15 cellular contexts compared by ENCODE assay signal in genomic region chr6:11214438-11214837, GRCh38. TPM values are rescaled to one million over a fixed set of nuclear protein-coding genes. Genes with fewer than 3 reads are reported as not detected.
DNase-seq lines count a peak whose midpoint lies in the region; ATAC-seq and TF ChIP-seq lines count a peak whose summit lies in the region.
"Had no signal": no experiment of that assay in that cellular context is flagged by ENCODE, and none has a peak within 500 bp of the region (broad histone marks: within the 10 kb centered on the region; RNA-seq: fewer than 3 reads in every experiment).

No MANE protein-coding gene starts in this region.

- H3K27ac Mint-ChIP-seq in activated naive CD8-positive, alpha-beta T cell treated with anti-CD3 and anti-CD28 coated beads, Interleukin-2, amount 10 ng/mL, durations not matched to agents 7 days and 5 days = peak overlapping the region; percentile 18
- no peak overlapping the region for H3K27ac Mint-ChIP-seq in activated naive CD8-positive, alpha-beta T cell treated with anti-CD3 and anti-CD28 coated beads for 36 hours
- H3K27ac Mint-ChIP-seq: CD8-positive, alpha-beta T cell; stimulated activated memory B cell treated with anti-CD40 and anti-IgM and Interleukin-4, amounts not matched to agents 10 μg/mL and 1 μg/mL and 100 μg/mL, for 72 hours had no signal

- H3K9me3 ChIP-seq in uterus = no peaks in the 10 kb centered on the region

- H3K36me3 Mint-ChIP-seq in activated naive CD8-positive, alpha-beta T cell treated with anti-CD3 and anti-CD28 coated beads, Interleukin-2, amount 10 ng/mL, durations not matched to agents 7 days and 5 days = peaks cover 81% of the 10 kb centered on the region
- H3K36me3 Mint-ChIP-seq in activated naive CD8-positive, alpha-beta T cell treated with anti-CD3 and anti-CD28 coated beads for 36 hours = peaks cover 37% of the 10 kb centered on the region

- H3K4me1 Mint-ChIP-seq in activated naive CD8-positive, alpha-beta T cell treated with anti-CD3 and anti-CD28 coated beads, Interleukin-2, amount 10 ng/mL, durations not matched to agents 7 days and 5 days = peaks cover 69% of the 10 kb centered on the region
- H3K4me1 Mint-ChIP-seq in activated naive CD8-positive, alpha-beta T cell treated with anti-CD3 and anti-CD28 coated beads for 36 hours = peaks cover 22% of the 10 kb centered on the region

- intact Hi-C loops in left ventricle myocardium superior (cut with micrococcal nuclease) (no loop called here), posterior cingulate gyrus (cut with DNase I) (no loop called here), uterus (cut with DNase I; ENCODE audit: low total_unique reads) (no loop called here)

- no peak for DNase-seq in activated naive CD8-positive, alpha-beta T cell treated with anti-CD3 and anti-CD28 coated beads, Interleukin-2, amount 10 ng/mL, durations not matched to agents 7 days and 5 days
- no peak for DNase-seq in activated naive CD8-positive, alpha-beta T cell treated with anti-CD3 and anti-CD28 coated beads for 36 hours
- peak; percentile 51 for DNase-seq in left ventricle myocardium superior
- DNase-seq in posterior cingulate gyrus = peak in 8 of 10 donors; percentile 19 to 88 (median 46)
- no peak for DNase-seq in uterus
- DNase-seq: activated naive CD4-positive, alpha-beta T cell treated with anti-CD3 and anti-CD28 coated beads, Interleukin-2, amount 50 U/mL, for 16 hours; CD8-positive, alpha-beta T cell; effector CD4-positive, alpha-beta T cell; left colon; MM.1S had no signal

- H3K4me1 ChIP-seq in uterus = peaks cover 8 to 12% of the 10 kb centered on the region in 2 donors

- H3K36me3 ChIP-seq in uterus = no peaks in the 10 kb centered on the region

- H3K27me3 ChIP-seq in uterus = no peaks in the 10 kb centered on the region

- peak overlapping the region; percentile 37 to 94 for H3K27ac ChIP-seq in uterus
- H3K27ac ChIP-seq: 22Rv1 had no signal

- H3K9me3 Mint-ChIP-seq in activated naive CD8-positive, alpha-beta T cell treated with anti-CD3 and anti-CD28 coated beads, Interleukin-2, amount 10 ng/mL, durations not matched to agents 7 days and 5 days = no peaks in the 10 kb centered on the region
- no peaks in the 10 kb centered on the region for H3K9me3 Mint-ChIP-seq in activated naive CD8-positive, alpha-beta T cell treated with anti-CD3 and anti-CD28 coated beads for 36 hours
- H3K9me3 Mint-ChIP-seq: CD8-positive, alpha-beta T cell; stimulated activated memory B cell treated with anti-CD40 and anti-IgM and Interleukin-4, amounts not matched to agents 10 μg/mL and 1 μg/mL and 100 μg/mL, for 72 hours had no signal

- H3K27me3 Mint-ChIP-seq in activated naive CD8-positive, alpha-beta T cell treated with anti-CD3 and anti-CD28 coated beads, Interleukin-2, amount 10 ng/mL, durations not matched to agents 7 days and 5 days = no peaks in the 10 kb centered on the region
- no peaks in the 10 kb centered on the region for H3K27me3 Mint-ChIP-seq in activated naive CD8-positive, alpha-beta T cell treated with anti-CD3 and anti-CD28 coated beads for 36 hours
- H3K27me3 Mint-ChIP-seq: stimulated activated memory B cell treated with anti-CD40 and anti-IgM and Interleukin-4, amounts not matched to agents 10 μg/mL and 1 μg/mL and 100 μg/mL, for 72 hours had no signal

- H3K4me3 Mint-ChIP-seq in activated naive CD8-positive, alpha-beta T cell treated with anti-CD3 and anti-CD28 coated beads, Interleukin-2, amount 10 ng/mL, durations not matched to agents 7 days and 5 days = no peak overlapping the region
- no peak overlapping the region for H3K4me3 Mint-ChIP-seq in activated naive CD8-positive, alpha-beta T cell treated with anti-CD3 and anti-CD28 coated beads for 36 hours
- H3K4me3 Mint-ChIP-seq: CD8-positive, alpha-beta T cell; stimulated activated memory B cell treated with anti-CD40 and anti-IgM and Interleukin-4, amounts not matched to agents 10 μg/mL and 1 μg/mL and 100 μg/mL, for 72 hours had no signal

- H3K4me3 ChIP-seq in uterus = no peak overlapping the region

- TF ChIP-seq POLR2A in uterus (IDR thresholded peaks at IDR 0.05) = peak in 1 of 2 donors; percentile 13

- no peak for TF ChIP-seq CTCF in uterus (IDR thresholded peaks at IDR 0.05)

- ATAC-seq in activated naive CD8-positive, alpha-beta T cell treated with anti-CD3 and anti-CD28 coated beads, Interleukin-2, amount 10 ng/mL, durations not matched to agents 7 days and 5 days (ENCODE audit: low read depth) = no peak
- ATAC-seq in left ventricle myocardium superior (peak; percentile 71), HG03354 (IDR thresholded peaks at IDR 0.05; ENCODE audit: poor library complexity, severe bottlenecking, unreplicated experiment) (no peak), HG02642 (IDR thresholded peaks at IDR 0.05; ENCODE audit: poor library complexity, unreplicated experiment) (no peak), GM21786 (IDR thresholded peaks at IDR 0.05; ENCODE audit: unreplicated experiment) (no peak)
- ATAC-seq: CD8-positive, alpha-beta T cell; left colon; stimulated activated memory B cell treated with anti-CD40 and anti-IgM and Interleukin-4, amounts not matched to agents 10 μg/mL and 1 μg/mL and 100 μg/mL, for 72 hours had no signal

- POLR2A ChIA-PET in activated naive CD8-positive, alpha-beta T cell treated with anti-CD3 and anti-CD28 coated beads, Interleukin-2, amount 10 ng/mL, durations not matched to agents 7 days and 5 days (lab: Charles Lee) = interaction anchor here (1.7 to 4.2 kb wide), 4 partner anchors 12 to 19 kb away, joined by 5 to 18 read pairs (median 6); partner anchors contain the start of gene NEDD9

RNA-seq across cellular contexts. Expression of gene NEDD9, which starts 18.0 kb away (rescaled TPM):
- 10 to 100 TPM; 72.2 to 80.8 TPM for total RNA-seq in activated naive CD8-positive, alpha-beta T cell treated with anti-CD3 and anti-CD28 coated beads, Interleukin-2, amount 10 ng/mL, durations not matched to agents 7 days and 5 days
- 10 to 100 TPM; 32.0 to 33.7 TPM for total RNA-seq in activated naive CD8-positive, alpha-beta T cell treated with anti-CD3 and anti-CD28 coated beads for 36 hours
- total RNA-seq in left ventricle myocardium superior (31.1 TPM), uterus (10 to 100 TPM; 36.2 to 99.1 (median 70.2) TPM)

Comparison
In these comparisons a context has a peak if more than half of its experiments do, and no peak if none do; other contexts are left out.
1. DNase-seq: peak in left ventricle myocardium superior (single experiment) and posterior cingulate gyrus (8 of 10); none in activated naive CD8-positive, alpha-beta T cell treated with anti-CD3 and anti-CD28 coated beads, Interleukin-2, amount 10 ng/mL, durations not matched to agents 7 days and 5 days (single experiment), activated naive CD8-positive, alpha-beta T cell treated with anti-CD3 and anti-CD28 coated beads for 36 hours (single experiment) and uterus (0 of 2).